In the genomic region with DNA sequence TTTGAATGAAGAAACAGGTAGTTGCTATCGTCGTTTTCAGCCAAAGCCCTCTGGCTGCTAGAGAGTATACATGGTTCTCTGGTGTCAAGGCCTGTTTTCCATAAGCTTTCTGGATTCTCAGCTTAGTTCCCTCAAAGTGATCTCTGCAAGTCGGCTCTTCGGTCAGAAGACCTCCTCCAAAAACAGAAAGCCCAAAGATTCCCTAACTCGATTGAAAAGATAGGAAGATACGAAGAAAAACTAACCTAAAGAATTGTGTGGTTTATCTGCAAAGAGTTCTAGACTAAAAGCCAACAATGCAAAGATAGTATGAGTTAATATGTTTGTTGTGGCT, we compare ENCODE assay signal across 8 cellular contexts. TPM values are rescaled to one million over a fixed set of nuclear protein-coding genes. Genes with fewer than 3 reads are reported as not detected.
DNase-seq lines count a peak whose midpoint lies in the region; ATAC-seq and TF ChIP-seq lines count a peak whose summit lies in the region.

No MANE protein-coding gene starts in this region.

- peaks cover 41% of the 10 kb centered on the region for H4K20me1 ChIP-seq in Loucy (ENCODE audit: insufficient read depth, low read length, poor library complexity, severe bottlenecking)

- peak overlapping the region; percentile 99 for H3K9ac ChIP-seq in Loucy (ENCODE audit: low read depth, low read length, poor library complexity, severe bottlenecking)

- H3K36me3 ChIP-seq in Loucy (ENCODE audit: insufficient read depth, low read length) (no peaks in the 10 kb centered on the region), brain microvascular endothelial cell (replicated peaks) (no peaks in the 10 kb centered on the region), tibial nerve (no peaks in the 10 kb centered on the region)

- no peaks in the 10 kb centered on the region for H3F3A ChIP-seq in Loucy (ENCODE audit: low read depth)

- no peak for TF ChIP-seq EP300 in tibial nerve (IDR thresholded peaks at IDR 0.05)

- no peak for TF ChIP-seq POLR2A in lower leg skin (IDR thresholded peaks at IDR 0.05)
- TF ChIP-seq POLR2A in tibial nerve (IDR thresholded peaks at IDR 0.05): no peak

- H3K27me3 ChIP-seq in Loucy (ENCODE audit: insufficient read depth, low read length, poor library complexity, severe bottlenecking): no peaks in the 10 kb centered on the region
- H3K27me3 ChIP-seq in brain microvascular endothelial cell (replicated peaks): no peaks in the 10 kb centered on the region
- H3K27me3 ChIP-seq in tibial nerve: no peaks in the 10 kb centered on the region

- H3K79me2 ChIP-seq in Loucy (ENCODE audit: insufficient read depth, low read length): peaks cover 51% of the 10 kb centered on the region

- no peak for DNase-seq in activated naive CD4-positive, alpha-beta T cell treated with anti-CD3 and anti-CD28 coated beads, Interleukin-2, amount 10 ng/mL, durations not matched to agents 7 days and 5 days
- DNase-seq in activated naive CD4-positive, alpha-beta T cell treated with anti-CD3 and anti-CD28 coated beads, Interleukin-2, amount 50 U/mL, for 16 hours: no peak
- DNase-seq in brain microvascular endothelial cell: no peak
- DNase-seq in lower leg skin (ENCODE audit: low spot score in 2 of 2): no peak
- no peak for DNase-seq in tibial nerve (ENCODE audit: low spot score in 2 of 2)
- DNase-seq in stimulated activated naive CD4-positive, alpha-beta T cell treated with Interleukin-2 at 50 U/mL for 16 hours (lab: John Stamatoyannopoulos, UW): no peak

- H3K4me1 ChIP-seq in Loucy (ENCODE audit: insufficient read depth, low read length, poor library complexity, severe bottlenecking): peaks cover 41% of the 10 kb centered on the region
- H3K4me1 ChIP-seq in tibial nerve: peaks cover 0 to 37% (median 12%) of the 10 kb centered on the region in 4 donors

- no peak for ATAC-seq in HG03432 (IDR thresholded peaks at IDR 0.05; ENCODE audit: unreplicated experiment)

- CTCF ChIA-PET in activated naive CD4-positive, alpha-beta T cell treated with anti-CD3 and anti-CD28 coated beads, Interleukin-2, amount 10 ng/mL, durations not matched to agents 7 days and 5 days (lab: Charles Lee): no interaction called here

- H2AFZ ChIP-seq in Loucy (ENCODE audit: low read length): peak overlapping the region; percentile 95

- no peaks in the 10 kb centered on the region for H3K27me3 Mint-ChIP-seq in activated naive CD4-positive, alpha-beta T cell treated with anti-CD3 and anti-CD28 coated beads, Interleukin-2, amount 10 ng/mL, durations not matched to agents 7 days and 5 days

- peak overlapping the region; percentile 91 for H3K27ac ChIP-seq in brain microvascular endothelial cell
- H3K27ac ChIP-seq in tibial nerve: peak overlapping the region; percentile 70 to 93 (median 86)

- peak overlapping the region; percentile 99 for H3K27ac Mint-ChIP-seq in activated naive CD4-positive, alpha-beta T cell treated with anti-CD3 and anti-CD28 coated beads, Interleukin-2, amount 10 ng/mL, durations not matched to agents 7 days and 5 days

- intact Hi-C loops in lower leg skin (cut with DNase I; ENCODE audit: low total_unique reads): no loop called here

- 4 to 7% methylated on average over 6 of the region's 6 CpGs for WGBS in lower leg skin, 2 donors
- WGBS in tibial nerve, 2 donors: 5 to 9% methylated on average over 6 of the region's 6 CpGs

- peaks cover 40% of the 10 kb centered on the region for H3K4me1 Mint-ChIP-seq in activated naive CD4-positive, alpha-beta T cell treated with anti-CD3 and anti-CD28 coated beads, Interleukin-2, amount 10 ng/mL, durations not matched to agents 7 days and 5 days

- H3K4me2 ChIP-seq in Loucy (ENCODE audit: low read depth, low read length, poor library complexity, severe bottlenecking): peak overlapping the region; percentile 75

- no peak for TF ChIP-seq CTCF in Loucy (conservative IDR thresholded peaks at IDR 0.05; ENCODE audit: low read length)
- no peak for TF ChIP-seq CTCF in brain microvascular endothelial cell (IDR thresholded peaks at IDR 0.05; ENCODE audit: low read depth, low read length, missing control alignments)
- TF ChIP-seq CTCF in lower leg skin (IDR thresholded peaks at IDR 0.05): no peak
- no peak for TF ChIP-seq CTCF in tibial nerve (IDR thresholded peaks at IDR 0.05)

- peak overlapping the region; percentile 100 for H3K4me3 Mint-ChIP-seq in activated naive CD4-positive, alpha-beta T cell treated with anti-CD3 and anti-CD28 coated beads, Interleukin-2, amount 10 ng/mL, durations not matched to agents 7 days and 5 days

- in situ Hi-C loops in brain microvascular endothelial cell (cut with HindIII; ENCODE audit: low pct_ligation_motif_present, low sequenced_read_pairs): no loop called here

- H3K9me3 Mint-ChIP-seq in activated naive CD4-positive, alpha-beta T cell treated with anti-CD3 and anti-CD28 coated beads, Interleukin-2, amount 10 ng/mL, durations not matched to agents 7 days and 5 days: no peaks in the 10 kb centered on the region

- H3K36me3 Mint-ChIP-seq in activated naive CD4-positive, alpha-beta T cell treated with anti-CD3 and anti-CD28 coated beads, Interleukin-2, amount 10 ng/mL, durations not matched to agents 7 days and 5 days: peaks cover 18% of the 10 kb centered on the region

- H3K4me3 ChIP-seq in Loucy (ENCODE audit: low read length, poor library complexity, severe bottlenecking) (peak overlapping the region; percentile 93), brain microvascular endothelial cell (ENCODE audit: low read depth, low read length) (peak overlapping the region; percentile 95), lower leg skin (ENCODE audit: low read depth, poor library complexity, severe bottlenecking) (peak overlapping the region; percentile 85), tibial nerve (peak overlapping the region; percentile 49 to 91 (median 77))

- no peaks in the 10 kb centered on the region for H3K9me3 ChIP-seq in Loucy (ENCODE audit: insufficient read depth, low read depth, low read length)
- no peaks in the 10 kb centered on the region for H3K9me3 ChIP-seq in tibial nerve

- no peaks in the 10 kb centered on the region for H3K9me2 ChIP-seq in Loucy (replicated peaks; ENCODE audit: low read depth, low read length)

RNA-seq across cellular contexts. Expression of a gene that starts 0.5 kb away (rescaled TPM):
- total RNA-seq in lower leg skin (10 to 100 TPM; 20.3 to 26.8 (median 24.5) TPM), tibial nerve (10 to 100 TPM; 20.5 to 33.9 (median 26.9) TPM)
